9 cellular contexts compared by ENCODE assay signal in the genomic region with DNA sequence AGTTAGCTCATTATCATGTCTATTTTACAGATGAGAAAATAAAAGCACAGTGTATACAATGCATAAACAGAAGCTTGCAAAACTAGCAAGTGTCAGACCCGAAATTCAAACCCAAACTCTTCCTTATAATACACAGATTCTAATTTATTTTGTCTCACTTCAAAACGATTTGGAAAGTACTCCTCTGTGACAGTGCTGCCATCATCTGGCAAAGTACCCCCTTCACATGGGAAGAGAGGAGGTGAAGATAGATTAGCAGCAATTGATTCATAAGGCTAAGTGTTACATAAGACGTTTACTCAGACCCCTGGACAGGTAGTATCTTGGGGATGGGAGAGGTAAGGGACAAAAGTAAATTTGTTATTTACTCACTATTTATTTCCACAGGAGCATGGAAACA.
A peak's percentile ranks its signal among the peaks of the same experiment; 100 is the strongest.
DNase-seq lines count a peak whose midpoint lies in the region; ATAC-seq and TF ChIP-seq lines count a peak whose summit lies in the region.
"Had no signal": no experiment of that assay in that cellular context is flagged by ENCODE, and none has a peak within 500 bp of the region (broad histone marks: within the 10 kb centered on the region; RNA-seq: fewer than 3 reads in every experiment).

No MANE protein-coding gene starts in this region.

- no peak overlapping the region for H3K27ac Mint-ChIP-seq in stimulated activated effector memory CD8-positive, alpha-beta T cell treated with anti-CD3 and anti-CD28 coated beads, Interleukin-12 subunit alpha, Interleukin-12 subunit beta, amount 100 ng/mL, for 72 hours
- H3K27ac Mint-ChIP-seq: activated naive CD4-positive, alpha-beta T cell treated with anti-CD3 and anti-CD28 coated beads, Interleukin-2, amount 50 U/mL, for 24 hours had no signal

- H3K36me3 Mint-ChIP-seq in stimulated activated effector memory CD8-positive, alpha-beta T cell treated with anti-CD3 and anti-CD28 coated beads, Interleukin-12 subunit alpha, Interleukin-12 subunit beta, amount 100 ng/mL, for 72 hours, result no peaks in the 10 kb centered on the region
- H3K36me3 Mint-ChIP-seq: activated naive CD4-positive, alpha-beta T cell treated with anti-CD3 and anti-CD28 coated beads, Interleukin-2, amount 50 U/mL, for 24 hours had no signal

- ATAC-seq in HG03280 (IDR thresholded peaks at IDR 0.05; ENCODE audit: unreplicated experiment), result no peak
- ATAC-seq in GM18909 (IDR thresholded peaks at IDR 0.05; ENCODE audit: poor library complexity, unreplicated experiment), result no peak
- no peak for ATAC-seq in stimulated activated effector memory CD8-positive, alpha-beta T cell treated with anti-CD3 and anti-CD28 coated beads, Interleukin-12 subunit alpha, Interleukin-12 subunit beta, amount 100 ng/mL, for 72 hours

- POLR2A ChIA-PET in HEK293T (lab: Yijun Ruan, JAX), result no interaction called here

- H3K4me3 Mint-ChIP-seq in stimulated activated effector memory CD8-positive, alpha-beta T cell treated with anti-CD3 and anti-CD28 coated beads, Interleukin-12 subunit alpha, Interleukin-12 subunit beta, amount 100 ng/mL, for 72 hours, result no peak overlapping the region
- H3K4me3 Mint-ChIP-seq: activated naive CD4-positive, alpha-beta T cell treated with anti-CD3 and anti-CD28 coated beads, Interleukin-2, amount 50 U/mL, for 24 hours had no signal

- no peaks in the 10 kb centered on the region for H3K4me1 Mint-ChIP-seq in stimulated activated effector memory CD8-positive, alpha-beta T cell treated with anti-CD3 and anti-CD28 coated beads, Interleukin-12 subunit alpha, Interleukin-12 subunit beta, amount 100 ng/mL, for 72 hours
- H3K4me1 Mint-ChIP-seq: activated naive CD4-positive, alpha-beta T cell treated with anti-CD3 and anti-CD28 coated beads, Interleukin-2, amount 50 U/mL, for 24 hours had no signal

- DNase-seq in COR-L47 (lab: John Stamatoyannopoulos, UW) (peak; percentile 15), HEK293T (ENCODE audit: extremely low spot score) (peak; percentile 5), SK-N-DZ (ENCODE audit: low spot score) (peak; percentile 42), iPS-NIHi11 (ENCODE audit: low spot score) (peak; percentile 30), amygdala (lab: John Stamatoyannopoulos, UW) (no peak)
- no peak for DNase-seq in stimulated activated effector memory CD8-positive, alpha-beta T cell treated with anti-CD3 and anti-CD28 coated beads, Interleukin-12 subunit alpha, Interleukin-12 subunit beta, amount 100 ng/mL, for 72 hours (ENCODE audit: low spot score in 2 of 2)

- CTCF ChIA-PET in HEK293T (lab: Yijun Ruan, JAX), result no interaction called here

- peaks cover 26% of the 10 kb centered on the region for H3K9me3 Mint-ChIP-seq in stimulated activated effector memory CD8-positive, alpha-beta T cell treated with anti-CD3 and anti-CD28 coated beads, Interleukin-12 subunit alpha, Interleukin-12 subunit beta, amount 100 ng/mL, for 72 hours

TF ChIP-seq in HEK293T, 16 proteins besides CTCF, POLR2A, EP300 and RAD21:
- TF ChIP-seq HDGF (IDR thresholded peaks at IDR 0.05; ENCODE audit: borderline replicate concordance) (no peak), FOXM1 (IDR thresholded peaks at IDR 0.05; ENCODE audit: borderline replicate concordance) (no peak), TARDBP (IDR thresholded peaks at IDR 0.05) (no peak), FOXK2 (IDR thresholded peaks at IDR 0.05) (no peak)
- TF ChIP-seq, protein P1, sequence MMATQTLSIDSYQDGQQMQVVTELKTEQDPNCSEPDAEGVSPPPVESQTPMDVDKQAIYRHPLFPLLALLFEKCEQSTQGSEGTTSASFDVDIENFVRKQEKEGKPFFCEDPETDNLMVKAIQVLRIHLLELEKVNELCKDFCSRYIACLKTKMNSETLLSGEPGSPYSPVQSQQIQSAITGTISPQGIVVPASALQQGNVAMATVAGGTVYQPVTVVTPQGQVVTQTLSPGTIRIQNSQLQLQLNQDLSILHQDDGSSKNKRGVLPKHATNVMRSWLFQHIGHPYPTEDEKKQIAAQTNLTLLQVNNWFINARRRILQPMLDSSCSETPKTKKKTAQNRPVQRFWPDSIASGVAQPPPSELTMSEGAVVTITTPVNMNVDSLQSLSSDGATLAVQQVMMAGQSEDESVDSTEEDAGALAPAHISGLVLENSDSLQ (IDR thresholded peaks at IDR 0.05), result no peak

Comparison
In these comparisons a context has a peak if more than half of its experiments do, and no peak if none do; other contexts are left out.
1. DNase-seq: peak in COR-L47 (single experiment), HEK293T (single experiment), SK-N-DZ (single experiment) and iPS-NIHi11 (single experiment); none in amygdala (0 of 56) and stimulated activated effector memory CD8-positive, alpha-beta T cell treated with anti-CD3 and anti-CD28 coated beads, Interleukin-12 subunit alpha, Interleukin-12 subunit beta, amount 100 ng/mL, for 72 hours (0 of 2).